In genomic region chr1:3772715-3773571, GRCh38 we compare ENCODE assay signal across 8 cellular contexts. TPM values are rescaled to one million over a fixed set of nuclear protein-coding genes. Genes with fewer than 3 reads are reported as not detected.
DNase-seq lines count a peak whose midpoint lies in the region; ATAC-seq, FAIRE-seq and TF ChIP-seq lines count a peak whose summit lies in the region.

SMIM1 (plus strand) TSS chr1:3772749; CDS start chr1:3775374, 2,625 bp downstream.

- peaks cover 45% of the 10 kb centered on the region for H3K4me1 ChIP-seq in testis

- intact Hi-C loops in testis (cut with DNase I; ENCODE audit: low total_unique reads), result no loop called here

- no peak for FAIRE-seq in H54 (lab: Jason Lieb, UNC)

- H3K27me3 ChIP-seq in testis, result no peaks in the 10 kb centered on the region

- H3K4me3 ChIP-seq in testis, result peak within 1 kb of the TSS; percentile 62 to 70

- WGBS in testis, 2 donors, result 9 to 15% methylated on average over 7 to 42 of the region's 55 CpGs

- peak; percentile 21 for DNase-seq in astrocyte of the hippocampus (ENCODE audit: low read depth, low spot score)
- peak; percentile 49 for DNase-seq in left kidney (ENCODE audit: low read depth, low spot score)
- DNase-seq in testis, result peak; percentile 43
- no peak for DNase-seq in H54 (ENCODE audit: insufficient read length, low spot score)

- TF ChIP-seq POLR2A in testis (IDR thresholded peaks at IDR 0.05) (no peak), H54 (IDR thresholded peaks at IDR 0.05; ENCODE audit: low read depth, low read length) (no peak)

- no peaks in the 10 kb centered on the region for H3K9me3 ChIP-seq in testis

- no peaks in the 10 kb centered on the region for H3K36me3 ChIP-seq in testis (ENCODE audit: low read depth, missing control alignments)

- H3K27ac ChIP-seq in testis, result peak within 1 kb of the TSS; percentile 76 to 87

- peak; percentile 13 for ATAC-seq in GM19395 (IDR thresholded peaks at IDR 0.05; ENCODE audit: unreplicated experiment)
- peak; percentile 29 for ATAC-seq in HG03432 (IDR thresholded peaks at IDR 0.05; ENCODE audit: unreplicated experiment)
- no peak for ATAC-seq in HG03378 (IDR thresholded peaks at IDR 0.05; ENCODE audit: unreplicated experiment)
- no peak for ATAC-seq in GM18861 (IDR thresholded peaks at IDR 0.05; ENCODE audit: unreplicated experiment)

- no peak for TF ChIP-seq CTCF in testis (IDR thresholded peaks at IDR 0.05)

RNA-seq across cellular contexts. Expression of gene SMIM1, which starts in this region (rescaled TPM):
- 100 to 1,000 TPM; 205 to 213 TPM for total RNA-seq in testis
- 92.9 TPM for polyA plus RNA-seq in testis (ENCODE audit: insufficient read depth, low read depth, low replicate concordance)

Comparison
In these comparisons a context has a peak if more than half of its experiments do, and no peak if none do; other contexts are left out.
1. ATAC-seq: peak in GM19395 (single experiment) and HG03432 (single experiment); none in HG03378 (single experiment) and GM18861 (single experiment).